Comparison of ENCODE assay signal across 3 cellular contexts in the genomic region with DNA sequence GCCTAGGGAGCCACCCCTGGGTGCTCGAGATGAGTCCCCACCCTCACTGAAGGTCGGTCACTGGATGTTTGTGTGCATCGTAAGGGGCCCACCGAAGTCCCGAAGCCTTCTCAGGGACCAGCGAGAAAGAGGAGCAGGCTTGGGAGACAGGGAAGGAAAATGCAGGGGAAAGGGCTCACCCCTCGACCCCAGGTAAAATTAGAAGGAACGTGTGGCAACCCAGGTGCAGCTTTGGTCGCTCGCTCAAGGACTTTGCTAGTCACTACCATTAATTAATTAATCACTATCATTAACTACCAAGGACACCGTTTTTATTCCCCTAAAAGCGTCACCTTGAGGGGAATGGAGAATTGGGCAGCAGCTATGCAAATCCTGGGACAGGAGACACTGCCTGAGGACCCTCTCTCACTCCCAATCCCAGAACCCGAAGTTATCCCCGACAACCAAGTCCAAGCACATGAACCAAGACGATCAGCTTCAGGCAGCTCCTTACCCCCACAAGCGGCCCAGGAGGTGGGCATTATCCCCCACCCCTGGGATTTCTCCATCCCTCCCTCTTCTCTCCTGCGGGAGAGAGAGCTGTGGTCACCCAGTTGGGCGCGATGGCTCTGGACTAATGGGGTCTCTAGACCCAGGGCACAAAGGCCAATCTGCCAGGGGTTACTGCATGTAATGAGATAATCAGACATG.
TF ChIP-seq lines count a peak whose summit lies in the region.

No MANE protein-coding gene starts in this region.

TF ChIP-seq in HepG2, 621 proteins besides CTCF, POLR2A, EP300 and RAD21:
- TF ChIP-seq EZH2 (conservative IDR thresholded peaks at IDR 0.05; ENCODE audit: low read depth, low read length) (0 out of 2 replicates have a peak, but pooled peaks have one; percentile 27), EHMT2 (IDR thresholded peaks at IDR 0.05; ENCODE audit: borderline replicate concordance, low read depth, low read length) (no peak), HES4 (CRISPR knock-in tag; IDR thresholded peaks at IDR 0.05; ENCODE audit: borderline replicate concordance) (no peak), RBM22 (optimal IDR thresholded peaks at IDR 0.05; ENCODE audit: low read length) (no peak), ZNF12 (CRISPR knock-in tag; IDR thresholded peaks at IDR 0.05) (no peak)

TF ChIP-seq in H1, 55 proteins besides CTCF, POLR2A, EP300 and RAD21:
- peak; percentile 85 for TF ChIP-seq RNF2 (IDR thresholded peaks at IDR 0.05; ENCODE audit: borderline replicate concordance, low read depth, low read length, missing control alignments, poor library complexity, severe bottlenecking)
- no peak for TF ChIP-seq HDAC2 (IDR thresholded peaks at IDR 0.05; ENCODE audit: borderline replicate concordance in 1 of 2, low read depth in 2 of 2, low read length in 2 of 2)
- no peak for TF ChIP-seq CHD1 (IDR thresholded peaks at IDR 0.05; ENCODE audit: low read depth, low read length)
- TF ChIP-seq SUZ12 (IDR thresholded peaks at IDR 0.05; ENCODE audit: low read length) = peak; percentile 35

TF ChIP-seq in neural cell, 6 proteins besides CTCF, POLR2A, EP300 and RAD21:
- peak; percentile 63 for TF ChIP-seq EZH2 (IDR thresholded peaks at IDR 0.05; ENCODE audit: borderline replicate concordance, insufficient read depth, low read length, poor library complexity, severe bottlenecking)
- TF ChIP-seq, protein P1, sequence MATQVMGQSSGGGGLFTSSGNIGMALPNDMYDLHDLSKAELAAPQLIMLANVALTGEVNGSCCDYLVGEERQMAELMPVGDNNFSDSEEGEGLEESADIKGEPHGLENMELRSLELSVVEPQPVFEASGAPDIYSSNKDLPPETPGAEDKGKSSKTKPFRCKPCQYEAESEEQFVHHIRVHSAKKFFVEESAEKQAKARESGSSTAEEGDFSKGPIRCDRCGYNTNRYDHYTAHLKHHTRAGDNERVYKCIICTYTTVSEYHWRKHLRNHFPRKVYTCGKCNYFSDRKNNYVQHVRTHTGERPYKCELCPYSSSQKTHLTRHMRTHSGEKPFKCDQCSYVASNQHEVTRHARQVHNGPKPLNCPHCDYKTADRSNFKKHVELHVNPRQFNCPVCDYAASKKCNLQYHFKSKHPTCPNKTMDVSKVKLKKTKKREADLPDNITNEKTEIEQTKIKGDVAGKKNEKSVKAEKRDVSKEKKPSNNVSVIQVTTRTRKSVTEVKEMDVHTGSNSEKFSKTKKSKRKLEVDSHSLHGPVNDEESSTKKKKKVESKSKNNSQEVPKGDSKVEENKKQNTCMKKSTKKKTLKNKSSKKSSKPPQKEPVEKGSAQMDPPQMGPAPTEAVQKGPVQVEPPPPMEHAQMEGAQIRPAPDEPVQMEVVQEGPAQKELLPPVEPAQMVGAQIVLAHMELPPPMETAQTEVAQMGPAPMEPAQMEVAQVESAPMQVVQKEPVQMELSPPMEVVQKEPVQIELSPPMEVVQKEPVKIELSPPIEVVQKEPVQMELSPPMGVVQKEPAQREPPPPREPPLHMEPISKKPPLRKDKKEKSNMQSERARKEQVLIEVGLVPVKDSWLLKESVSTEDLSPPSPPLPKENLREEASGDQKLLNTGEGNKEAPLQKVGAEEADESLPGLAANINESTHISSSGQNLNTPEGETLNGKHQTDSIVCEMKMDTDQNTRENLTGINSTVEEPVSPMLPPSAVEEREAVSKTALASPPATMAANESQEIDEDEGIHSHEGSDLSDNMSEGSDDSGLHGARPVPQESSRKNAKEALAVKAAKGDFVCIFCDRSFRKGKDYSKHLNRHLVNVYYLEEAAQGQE (IDR thresholded peaks at IDR 0.05; ENCODE audit: borderline replicate concordance) = no peak
